Comparison of ENCODE assay signal across 29 cellular contexts in genomic region chr20:33703498-33704137, GRCh38.
"Had no signal": no experiment of that assay in that cellular context is flagged by ENCODE, and none has a peak within 500 bp of the region (broad histone marks: within the 10 kb centered on the region; RNA-seq: fewer than 3 reads in every experiment).

No MANE protein-coding gene starts in this region.

- H3K36me3 ChIP-seq: cardiac muscle cell, ovary had no signal

- H3K4me1 Mint-ChIP-seq: activated naive CD8-positive, alpha-beta T cell treated with anti-CD3 and anti-CD28 coated beads, Interleukin-2, amount 10 ng/mL, durations not matched to agents 7 days and 5 days; stimulated activated effector memory CD8-positive, alpha-beta T cell treated with anti-CD3 and anti-CD28 coated beads, Interleukin-12 subunit alpha, Interleukin-12 subunit beta, amount 100 ng/mL, for 72 hours had no signal

- H3K9me3 Mint-ChIP-seq: effector memory CD8-positive, alpha-beta T cell; naive thymus-derived CD8-positive, alpha-beta T cell; stimulated activated effector memory CD8-positive, alpha-beta T cell treated with anti-CD3 and anti-CD28 coated beads, Interleukin-12 subunit alpha, Interleukin-12 subunit beta, amount 100 ng/mL, for 72 hours; stimulated activated naive CD8-positive, alpha-beta T cell treated with anti-CD3 and anti-CD28 coated beads, Interleukin-15, Interleukin-2, amounts not matched to agents 100 ng/mL and 50 ng/mL, for 24 hours had no signal

- FAIRE-seq: endothelial cell of umbilical vein, TTC549 had no signal

- H3K4me3 ChIP-seq: ascending aorta, cardiac muscle cell, coronary artery, heart left ventricle, lower lobe of right lung, ovary, skin epidermis, upper lobe of right lung had no signal

- DNase-seq: activated CD4-positive, alpha-beta T cell treated with anti-CD3 and anti-CD28 coated beads for 4 hours; activated CD4-positive, alpha-beta T cell treated with anti-CD3 and anti-CD28 coated beads, Interleukin-2, amount 50 U/mL, for 4 hours; activated effector memory CD4-positive, alpha-beta T cell treated with Interleukin-2 at 50 U/mL for 16 hours; activated naive CD4-positive, alpha-beta T cell treated with Interleukin-2 at 50 U/mL for 16 hours; activated naive CD8-positive, alpha-beta T cell treated with anti-CD3 and anti-CD28 coated beads, Interleukin-2, amount 10 ng/mL, durations not matched to agents 7 days and 5 days; activated T-cell treated with anti-CD3 and anti-CD28 coated beads for 4 hours; effector memory CD8-positive, alpha-beta T cell; foreskin fibroblast; lower lobe of right lung; mesenchymal stem cell; naive thymus-derived CD8-positive, alpha-beta T cell; stimulated activated CD4-positive, alpha-beta T cell treated with anti-CD3 and anti-CD28 coated beads, Interleukin-12 subunit alpha, Interleukin-12 subunit beta, amount 100 ng/mL, for 4 hours; stimulated activated CD4-positive, alpha-beta T cell treated with anti-CD3 and anti-CD28 coated beads, Interleukin-4, amount 100 ng/mL, for 24 hours; T-helper 9 cell; upper lobe of right lung had no signal

- H3K27ac Mint-ChIP-seq: activated naive CD8-positive, alpha-beta T cell treated with anti-CD3 and anti-CD28 coated beads, Interleukin-2, amount 10 ng/mL, durations not matched to agents 7 days and 5 days; progenitor cell of endocrine pancreas; stimulated activated effector memory CD8-positive, alpha-beta T cell treated with anti-CD3 and anti-CD28 coated beads, Interleukin-12 subunit alpha, Interleukin-12 subunit beta, amount 100 ng/mL, for 72 hours; stimulated activated naive CD8-positive, alpha-beta T cell treated with anti-CD3 and anti-CD28 coated beads, Interleukin-15, Interleukin-2, amounts not matched to agents 100 ng/mL and 50 ng/mL, for 24 hours had no signal

- H3K4me3 Mint-ChIP-seq: activated naive CD8-positive, alpha-beta T cell treated with anti-CD3 and anti-CD28 coated beads, Interleukin-2, amount 10 ng/mL, durations not matched to agents 7 days and 5 days; effector memory CD8-positive, alpha-beta T cell; naive thymus-derived CD8-positive, alpha-beta T cell; stimulated activated effector memory CD8-positive, alpha-beta T cell treated with anti-CD3 and anti-CD28 coated beads, Interleukin-12 subunit alpha, Interleukin-12 subunit beta, amount 100 ng/mL, for 72 hours; stimulated activated naive CD8-positive, alpha-beta T cell treated with anti-CD3 and anti-CD28 coated beads, Interleukin-15, Interleukin-2, amounts not matched to agents 100 ng/mL and 50 ng/mL, for 24 hours had no signal

- H3K27me3 Mint-ChIP-seq: activated naive CD8-positive, alpha-beta T cell treated with anti-CD3 and anti-CD28 coated beads, Interleukin-2, amount 10 ng/mL, durations not matched to agents 7 days and 5 days; brain; effector memory CD8-positive, alpha-beta T cell; naive thymus-derived CD8-positive, alpha-beta T cell; progenitor cell of endocrine pancreas; stimulated activated naive CD8-positive, alpha-beta T cell treated with anti-CD3 and anti-CD28 coated beads, Interleukin-15, Interleukin-2, amounts not matched to agents 100 ng/mL and 50 ng/mL, for 24 hours had no signal

- H3K27ac ChIP-seq: ascending aorta, cardiac muscle cell, coronary artery, heart left ventricle, lower lobe of right lung, ovary, skin epidermis, upper lobe of right lung, VCaP had no signal

- H3K4me1 ChIP-seq: ascending aorta, lower lobe of right lung, upper lobe of right lung had no signal

- H3K27me3 ChIP-seq: ascending aorta, cardiac muscle cell, heart left ventricle, ovary, upper lobe of right lung had no signal

- ATAC-seq: effector memory CD8-positive, alpha-beta T cell; naive thymus-derived CD8-positive, alpha-beta T cell; sciatic nerve; stimulated activated effector memory CD8-positive, alpha-beta T cell treated with anti-CD3 and anti-CD28 coated beads, Interleukin-12 subunit alpha, Interleukin-12 subunit beta, amount 100 ng/mL, for 72 hours had no signal

- H3K9me3 ChIP-seq: ascending aorta, heart left ventricle, lower lobe of right lung, ovary, upper lobe of right lung had no signal
